In the genomic region with DNA sequence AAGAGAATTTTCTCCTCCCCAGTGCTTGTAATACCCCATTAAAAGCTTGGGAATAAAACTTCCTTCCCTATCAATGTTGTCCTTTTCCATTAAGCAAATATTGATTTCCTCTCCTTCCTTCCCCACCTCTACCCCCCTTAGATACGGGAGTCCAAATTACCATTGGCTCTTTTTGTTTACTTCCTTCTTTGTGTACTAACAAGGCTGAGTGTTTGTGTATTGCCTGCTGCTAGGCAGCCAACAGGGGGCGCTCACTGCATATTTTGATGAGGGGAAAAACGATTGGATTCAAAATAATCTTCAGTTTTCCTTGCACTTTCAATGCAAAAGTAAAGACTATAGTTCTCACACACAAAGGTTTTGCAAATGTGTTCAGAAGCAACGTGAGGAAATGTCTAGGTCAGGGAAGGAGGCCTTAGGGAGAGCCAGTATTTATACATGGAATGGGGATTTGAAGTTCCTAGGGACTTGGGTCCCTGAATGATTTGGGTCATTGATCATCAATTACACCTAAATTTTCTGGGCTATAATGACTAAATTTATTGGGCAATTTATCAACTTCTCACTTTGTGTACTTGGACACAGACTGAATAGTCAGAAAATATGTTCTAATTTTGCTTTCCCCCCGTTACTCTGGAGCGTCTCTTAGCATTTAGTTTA, we compare ENCODE assay signal across 8 cellular contexts. TPM values are rescaled to one million over a fixed set of nuclear protein-coding genes. Genes with fewer than 3 reads are reported as not detected.
DNase-seq lines count a peak whose midpoint lies in the region; ATAC-seq, FAIRE-seq and TF ChIP-seq lines count a peak whose summit lies in the region.

No MANE protein-coding gene starts in this region.

- H3K4me1 Mint-ChIP-seq in activated CD8-positive, alpha-beta T cell treated with anti-CD3 and anti-CD28 coated beads for 36 hours (ENCODE audit: low read depth) = no peaks in the 10 kb centered on the region
- H3K4me1 Mint-ChIP-seq in neural crest cell = peaks cover 6% of the 10 kb centered on the region

- DNase-seq in Ammon's horn (ENCODE audit: low spot score) (peak; percentile 52), NCI-H510A treated with DMSO at 0.1 percent for 48 hours (lab: John Stamatoyannopoulos, UW) (peak; percentile 79), fibroblast of gingiva (ENCODE audit: low read depth) (peak; percentile 37), neural crest cell (ENCODE audit: low read depth, low spot score) (peak; percentile 86), urothelium cell line (ENCODE audit: low spot score) (peak; percentile 58)
- peak; percentile 73 for DNase-seq in activated CD8-positive, alpha-beta T cell treated with anti-CD3 and anti-CD28 coated beads for 36 hours

- H3K27ac Mint-ChIP-seq in activated CD8-positive, alpha-beta T cell treated with anti-CD3 and anti-CD28 coated beads for 36 hours = no peak overlapping the region
- no peak overlapping the region for H3K27ac Mint-ChIP-seq in neural crest cell (ENCODE audit: unreplicated experiment)

- no peak overlapping the region for H3K4me3 Mint-ChIP-seq in activated CD8-positive, alpha-beta T cell treated with anti-CD3 and anti-CD28 coated beads for 36 hours
- no peak overlapping the region for H3K4me3 Mint-ChIP-seq in neural crest cell

- no peak for FAIRE-seq in urothelium cell line (lab: Jason Lieb, UNC)

- no peaks in the 10 kb centered on the region for H3K9me3 Mint-ChIP-seq in activated CD8-positive, alpha-beta T cell treated with anti-CD3 and anti-CD28 coated beads for 36 hours
- no peaks in the 10 kb centered on the region for H3K9me3 Mint-ChIP-seq in neural crest cell

- intact Hi-C loops in activated CD8-positive, alpha-beta T cell treated with anti-CD3 and anti-CD28 coated beads for 36 hours (cut with micrococcal nuclease) = loop anchor here (10.0 kb wide), 2 partner anchors 532 to 582 kb away; no protein-coding TSS in a partner anchor

- peak; percentile 94 for TF ChIP-seq CTCF in activated CD8-positive, alpha-beta T cell treated with anti-CD3 and anti-CD28 coated beads for 36 hours (IDR thresholded peaks at IDR 0.05)
- peak; percentile 99 for TF ChIP-seq CTCF in neural crest cell (conservative IDR thresholded peaks at IDR 0.05)

- no peaks in the 10 kb centered on the region for H3K36me3 Mint-ChIP-seq in activated CD8-positive, alpha-beta T cell treated with anti-CD3 and anti-CD28 coated beads for 36 hours (ENCODE audit: low read depth)
- H3K36me3 Mint-ChIP-seq in neural crest cell (ENCODE audit: low read depth) = no peaks in the 10 kb centered on the region

- POLR2A ChIA-PET in activated CD8-positive, alpha-beta T cell treated with anti-CD3 and anti-CD28 coated beads for 36 hours (lab: Charles Lee) = no interaction called here

- ATAC-seq in GM18858 (IDR thresholded peaks at IDR 0.05; ENCODE audit: unreplicated experiment) (peak; percentile 87), HG03159 (IDR thresholded peaks at IDR 0.05; ENCODE audit: unreplicated experiment) (peak; percentile 89)
- no peak for ATAC-seq in activated CD8-positive, alpha-beta T cell treated with anti-CD3 and anti-CD28 coated beads for 36 hours

- peaks cover 2% of the 10 kb centered on the region for H3K27me3 Mint-ChIP-seq in activated CD8-positive, alpha-beta T cell treated with anti-CD3 and anti-CD28 coated beads for 36 hours
- no peaks in the 10 kb centered on the region for H3K27me3 Mint-ChIP-seq in neural crest cell (ENCODE audit: low read depth)

- CTCF ChIA-PET in activated CD8-positive, alpha-beta T cell treated with anti-CD3 and anti-CD28 coated beads for 36 hours (lab: Charles Lee) = interaction anchor here (1.0 to 1.2 kb wide), 4 partner anchors 8 to 586 kb away, joined by 3 to 4 read pairs (median 3); no protein-coding TSS in a partner anchor

RNA-seq across cellular contexts. Expression of gene VPS41, which starts 23.6 kb away (rescaled TPM):
- total RNA-seq in activated CD8-positive, alpha-beta T cell treated with anti-CD3 and anti-CD28 coated beads for 36 hours = 10 to 100 TPM; 47.4 to 56.4 TPM
- 67.1 and 72.1 TPM in 2 replicates for total RNA-seq in neural crest cell

RNA-seq across cellular contexts. Expression of gene POU6F2, which starts 45.1 kb away (rescaled TPM):
- not detected for total RNA-seq in activated CD8-positive, alpha-beta T cell treated with anti-CD3 and anti-CD28 coated beads for 36 hours
- total RNA-seq in neural crest cell = 7.6 and 7.9 TPM in 2 replicates
